In genomic region chr10:50291261-50291850, GRCh38 we compare ENCODE assay signal across 10 cellular contexts. TPM values are rescaled to one million over a fixed set of nuclear protein-coding genes. Genes with fewer than 3 reads are reported as not detected.
A peak's percentile ranks its signal among the peaks of the same experiment; 100 is the strongest.
DNase-seq lines count a peak whose midpoint lies in the region; FAIRE-seq and TF ChIP-seq lines count a peak whose summit lies in the region.
"Had no signal": no experiment of that assay in that cellular context is flagged by ENCODE, and none has a peak within 500 bp of the region (broad histone marks: within the 10 kb centered on the region; RNA-seq: fewer than 3 reads in every experiment).

No MANE protein-coding gene starts in this region.

- DNase-seq in D721Med (ENCODE audit: insufficient read length, low spot score) (no peak), LHCN-M2 (ENCODE audit: low read depth) (peak; percentile 19), dermis blood vessel endothelial cell (peak; percentile 45), lung microvascular endothelial cell (ENCODE audit: low read depth in 2 of 2) (peak; percentile 47 to 59), HT-29 (ENCODE audit: low spot score) (no peak), DMS79 treated with DMSO at 0.1 percent for 48 hours (lab: John Stamatoyannopoulos, UW) (no peak), urothelium cell line (ENCODE audit: low spot score) (no peak), DMS 273 treated with DMSO at 0.1 percent for 48 hours (lab: John Stamatoyannopoulos, UW) (no peak)
- DNase-seq: activated CD4-positive, alpha-beta T cell treated with anti-CD3 and anti-CD28 coated beads for 4 hours; NCI-H748 treated with DMSO at 0.1 percent for 48 hours had no signal

- no peak for FAIRE-seq in D721Med (lab: Jason Lieb, UNC)
- FAIRE-seq in urothelium cell line (lab: Jason Lieb, UNC): no peak

- peak; percentile 18 for TF ChIP-seq CTCF in D721Med (IDR thresholded peaks at IDR 0.05; ENCODE audit: insufficient read depth, missing control alignments)

RNA-seq across cellular contexts. Expression of gene ASAH2, which starts 40.0 kb away (rescaled TPM):
- total RNA-seq in LHCN-M2 (2014; rRNA removed) (0.51 and 0.80 TPM in 2 replicates), dermis blood vessel endothelial cell (under 0.01 and 0.14 TPM in 2 replicates), lung microvascular endothelial cell (0.22 and 0.79 TPM in 2 replicates)
- polyA plus RNA-seq in LHCN-M2 (2012): 1.0 TPM
- 0.41 and 4.6 TPM in 2 replicates for total RNA-seq in HT-29 (2014; rRNA removed; shearing (Covaris generic))

Comparison
In these comparisons a context has a peak if more than half of its experiments do, and no peak if none do; other contexts are left out.
1. DNase-seq: peak in LHCN-M2 (single experiment), dermis blood vessel endothelial cell (single experiment) and lung microvascular endothelial cell (2 of 2); none in D721Med (single experiment), HT-29 (single experiment), DMS79 treated with DMSO at 0.1 percent for 48 hours (single experiment), urothelium cell line (single experiment) and DMS 273 treated with DMSO at 0.1 percent for 48 hours (single experiment).